Comparison of ENCODE assay signal across 18 cellular contexts in the genomic region with DNA sequence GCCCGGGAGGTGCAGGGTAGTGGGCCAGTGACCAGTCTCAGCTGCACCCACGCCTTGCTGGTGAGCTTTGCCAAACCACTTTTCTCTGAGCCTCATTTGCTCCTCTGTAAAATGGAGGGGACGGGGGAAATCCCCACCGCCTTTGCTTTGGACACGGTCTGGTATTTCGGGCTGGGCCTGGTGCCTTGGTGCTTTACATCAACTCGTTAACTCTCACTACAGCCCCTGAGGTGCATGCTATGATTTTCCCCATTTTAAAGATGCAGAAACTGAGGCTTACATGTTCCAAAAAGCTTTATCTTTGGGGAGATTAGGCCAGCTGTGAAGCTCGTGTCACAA.
"Had no signal": no experiment of that assay in that cellular context is flagged by ENCODE, and none has a peak within 500 bp of the region (broad histone marks: within the 10 kb centered on the region; RNA-seq: fewer than 3 reads in every experiment).

No MANE protein-coding gene starts in this region.

- H3K36me3 Mint-ChIP-seq: natural killer cell treated with Interleukin-12 subunit alpha and Interleukin-12 subunit beta and Interleukin-15 and Interleukin-18, amount 100 ng/mL, for 72 hours had no signal

- H3K4me3 ChIP-seq: colonic mucosa, heart left ventricle, mucosa of descending colon, spleen, tibial artery, upper lobe of right lung, vagina had no signal

- H3K9me3 ChIP-seq: colonic mucosa, mucosa of descending colon, tibial artery, upper lobe of right lung, vagina had no signal

- H3K27ac Mint-ChIP-seq: natural killer cell treated with Interleukin-12 subunit alpha and Interleukin-12 subunit beta and Interleukin-15 and Interleukin-18, amount 100 ng/mL, for 72 hours had no signal

- ATAC-seq: heart left ventricle; mucosa of descending colon; natural killer cell treated with Interleukin-12 subunit alpha and Interleukin-12 subunit beta and Interleukin-15 and Interleukin-18, amount 100 ng/mL, for 72 hours; sciatic nerve; upper lobe of right lung had no signal

- DNase-seq: colonic mucosa; dermis blood vessel endothelial cell; foreskin melanocyte; heart left ventricle; hypothalamus; kidney glomerular epithelial cell; mammary epithelial cell; spleen; stimulated activated CD4-positive, alpha-beta T cell treated with anti-CD3 and anti-CD28 coated beads, Interleukin-15, amount 100 ng/mL, for 24 hours; stimulated activated CD4-positive, alpha-beta T cell treated with anti-CD3 and anti-CD28 coated beads, Interleukin-2, amount 100 ng/mL, for 24 hours; stimulated activated CD4-positive, alpha-beta T cell treated with anti-CD3 and anti-CD28 coated beads, Interleukin-4, amount 100 ng/mL, for 4 hours; stimulated activated naive CD4-positive, alpha-beta T cell treated with Interleukin-2 at 50 U/mL for 16 hours; tibial artery; upper lobe of right lung had no signal

- H3K4me3 Mint-ChIP-seq: natural killer cell treated with Interleukin-12 subunit alpha and Interleukin-12 subunit beta and Interleukin-15 and Interleukin-18, amount 100 ng/mL, for 72 hours had no signal

- H3K27me3 ChIP-seq: colonic mucosa, vagina had no signal

- H3K4me1 ChIP-seq: colonic mucosa, spleen, tibial artery, upper lobe of right lung, vagina had no signal

- H3K9me3 Mint-ChIP-seq: natural killer cell treated with Interleukin-12 subunit alpha and Interleukin-12 subunit beta and Interleukin-15 and Interleukin-18, amount 100 ng/mL, for 72 hours had no signal

- H3K27ac ChIP-seq: colonic mucosa, heart left ventricle, spleen, tibial artery, upper lobe of right lung, vagina had no signal

- H3K36me3 ChIP-seq: colonic mucosa, heart left ventricle, spleen, tibial artery, upper lobe of right lung, vagina had no signal
